In the genomic region with DNA sequence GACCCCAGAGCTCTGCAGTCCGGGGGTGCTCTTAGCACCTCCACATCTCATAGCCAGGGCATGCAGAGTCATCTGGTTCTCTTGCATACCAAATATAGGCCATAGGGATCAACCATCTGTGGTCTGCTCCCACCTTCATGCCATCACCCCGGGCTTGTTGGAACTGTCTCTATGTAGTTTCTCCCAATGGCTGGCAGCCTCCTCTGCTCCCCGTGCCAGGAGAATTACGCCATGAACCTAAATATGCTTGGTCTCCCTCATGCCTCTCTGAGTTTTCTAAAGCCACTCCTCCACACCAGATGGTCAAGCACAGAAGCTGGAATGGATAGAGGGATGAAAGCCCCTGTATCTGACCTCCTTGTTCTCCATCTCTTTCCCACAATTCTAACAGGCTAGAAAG, we compare ENCODE assay signal across 17 cellular contexts.
"Had no signal": no experiment of that assay in that cellular context is flagged by ENCODE, and none has a peak within 500 bp of the region (broad histone marks: within the 10 kb centered on the region; RNA-seq: fewer than 3 reads in every experiment).

No MANE protein-coding gene starts in this region.

- H3K27ac ChIP-seq: heart left ventricle, pancreas, testis, transverse colon had no signal

- ATAC-seq: heart left ventricle; left colon; naive thymus-derived CD4-positive, alpha-beta T cell; right cardiac atrium; stimulated activated memory B cell treated with anti-CD40 and anti-IgM and Interleukin-4, amounts not matched to agents 10 μg/mL and 1 μg/mL and 100 μg/mL, for 72 hours had no signal

- H3K9me3 ChIP-seq: heart left ventricle, pancreas, testis, transverse colon had no signal

- H3K4me3 Mint-ChIP-seq: naive thymus-derived CD4-positive, alpha-beta T cell; stimulated activated memory B cell treated with anti-CD40 and anti-IgM and Interleukin-4, amounts not matched to agents 10 μg/mL and 1 μg/mL and 100 μg/mL, for 72 hours; stimulated activated naive CD8-positive, alpha-beta T cell treated with anti-CD3 and anti-CD28 coated beads, Interleukin-15, Interleukin-2, amounts not matched to agents 100 ng/mL and 50 ng/mL, for 24 hours had no signal

- H3K9me3 Mint-ChIP-seq: stimulated activated memory B cell treated with anti-CD40 and anti-IgM and Interleukin-4, amounts not matched to agents 10 μg/mL and 1 μg/mL and 100 μg/mL, for 72 hours; stimulated activated naive CD8-positive, alpha-beta T cell treated with anti-CD3 and anti-CD28 coated beads, Interleukin-15, Interleukin-2, amounts not matched to agents 100 ng/mL and 50 ng/mL, for 24 hours had no signal

- DNase-seq: cortex of kidney; effector CD8-positive, alpha-beta T cell; heart left ventricle; hippocampal formation; left colon; mesendoderm; naive thymus-derived CD4-positive, alpha-beta T cell; pancreas; stimulated activated CD4-positive, alpha-beta T cell treated with anti-CD3 and anti-CD28 coated beads, Interleukin-4, amount 100 ng/mL, for 1 hour; testis; transverse colon had no signal

- H3K36me3 Mint-ChIP-seq: naive thymus-derived CD4-positive, alpha-beta T cell; stimulated activated memory B cell treated with anti-CD40 and anti-IgM and Interleukin-4, amounts not matched to agents 10 μg/mL and 1 μg/mL and 100 μg/mL, for 72 hours had no signal

- H3K27me3 Mint-ChIP-seq: progenitor cell of endocrine pancreas; stimulated activated memory B cell treated with anti-CD40 and anti-IgM and Interleukin-4, amounts not matched to agents 10 μg/mL and 1 μg/mL and 100 μg/mL, for 72 hours; stimulated activated naive CD8-positive, alpha-beta T cell treated with anti-CD3 and anti-CD28 coated beads, Interleukin-15, Interleukin-2, amounts not matched to agents 100 ng/mL and 50 ng/mL, for 24 hours had no signal

- H3K27ac Mint-ChIP-seq: naive thymus-derived CD4-positive, alpha-beta T cell; progenitor cell of endocrine pancreas; stimulated activated memory B cell treated with anti-CD40 and anti-IgM and Interleukin-4, amounts not matched to agents 10 μg/mL and 1 μg/mL and 100 μg/mL, for 72 hours; stimulated activated naive CD8-positive, alpha-beta T cell treated with anti-CD3 and anti-CD28 coated beads, Interleukin-15, Interleukin-2, amounts not matched to agents 100 ng/mL and 50 ng/mL, for 24 hours had no signal

- H3K4me3 ChIP-seq: dorsolateral prefrontal cortex, heart left ventricle, pancreas, smooth muscle cell, testis, transverse colon had no signal

- H3K27me3 ChIP-seq: dorsolateral prefrontal cortex, heart left ventricle, pancreas, testis, transverse colon had no signal

- H3K36me3 ChIP-seq: heart left ventricle, pancreas, transverse colon had no signal

- H3K4me1 ChIP-seq: heart left ventricle, pancreas, testis, transverse colon had no signal

- H3K4me1 Mint-ChIP-seq: naive thymus-derived CD4-positive, alpha-beta T cell; stimulated activated memory B cell treated with anti-CD40 and anti-IgM and Interleukin-4, amounts not matched to agents 10 μg/mL and 1 μg/mL and 100 μg/mL, for 72 hours had no signal
